Comparison of ENCODE assay signal across 16 cellular contexts in genomic region chr15:56739964-56740640, GRCh38. TPM values are rescaled to one million over a fixed set of nuclear protein-coding genes. Genes with fewer than 3 reads are reported as not detected.
A peak's percentile ranks its signal among the peaks of the same experiment; 100 is the strongest.
DNase-seq lines count a peak whose midpoint lies in the region; ATAC-seq and TF ChIP-seq lines count a peak whose summit lies in the region.
"Had no signal": no experiment of that assay in that cellular context is flagged by ENCODE, and none has a peak within 500 bp of the region (broad histone marks: within the 10 kb centered on the region; RNA-seq: fewer than 3 reads in every experiment).

No MANE protein-coding gene starts in this region.

- no peaks in the 10 kb centered on the region for H3K27me3 Mint-ChIP-seq in GM23338 (ENCODE audit: insufficient read depth, low read depth, poor library complexity)
- H3K27me3 Mint-ChIP-seq in endodermal cell (ENCODE audit: insufficient read depth) = no peaks in the 10 kb centered on the region

- H3K4me1 Mint-ChIP-seq in GM23338 = peaks cover 3% of the 10 kb centered on the region; the same call in 2 of the 3 replicates
- H3K4me1 Mint-ChIP-seq in endodermal cell = peaks cover 4% of the 10 kb centered on the region

- H3K4me3 Mint-ChIP-seq in GM23338 (peak overlapping the region; percentile 48; the same call in 2 of the 3 replicates), endodermal cell (no peak overlapping the region)

- DNase-seq in AG09309 (ENCODE audit: low read depth) = no peak
- peak; percentile 83 for DNase-seq in GM23338 (ENCODE audit: low spot score)
- peak; percentile 59 for DNase-seq in endodermal cell
- no peak for DNase-seq in NCI-H2029 treated with DMSO at 0.1 percent for 48 hours (lab: John Stamatoyannopoulos, UW)
- DNase-seq in cerebellar nuclear complex (lab: John Stamatoyannopoulos, UW) = no peak
- no peak for DNase-seq in HuH-7.5 (ENCODE audit: low spot score)
- DNase-seq: activated CD8-positive, alpha-beta memory T cell treated with anti-CD3 and anti-CD28 coated beads, Interleukin-2, amount 50 U/mL, for 48 hours; anterior cingulate cortex; GM23248; left colon; posterior cingulate gyrus; stimulated activated CD4-positive, alpha-beta T cell treated with anti-CD3 and anti-CD28 coated beads, Interleukin-4, amount 100 ng/mL, for 4 hours; substantia nigra had no signal

- no peaks in the 10 kb centered on the region for H3K27me3 ChIP-seq in GM23338 (ENCODE audit: insufficient read depth)
- H3K27me3 ChIP-seq in OCI-LY1 (ENCODE audit: insufficient read depth, low read length) = no peaks in the 10 kb centered on the region
- no peaks in the 10 kb centered on the region for H3K27me3 ChIP-seq in endodermal cell (ENCODE audit: control insufficient read depth, insufficient read depth, low read length, poor library complexity, severe bottlenecking)

- H4K20me1 ChIP-seq in GM23338 (replicated peaks; ENCODE audit: insufficient read depth) (no peaks in the 10 kb centered on the region), OCI-LY1 (ENCODE audit: insufficient read depth, low read length) (no peaks in the 10 kb centered on the region)

- H3K9me2 ChIP-seq in GM23338 (ENCODE audit: insufficient read depth) (peaks cover 5% of the 10 kb centered on the region; the same call in 1 of the 2 replicates), OCI-LY1 (ENCODE audit: low read depth, low read length) (no peaks in the 10 kb centered on the region)

- H2AFZ ChIP-seq in GM23338 (peak overlapping the region; percentile 7; the same call in 1 of the 2 replicates), OCI-LY1 (ENCODE audit: low read length) (no peak overlapping the region)
- H2AFZ ChIP-seq: GM23248 had no signal

- H3K27ac Mint-ChIP-seq in GM23338 (no peak overlapping the region), endodermal cell (no peak overlapping the region)

- H3K27ac ChIP-seq in GM23338 (ENCODE audit: low read depth) (0 out of 2 replicates have a peak overlapping the region, but pooled peaks have one; percentile 11), OCI-LY1 (ENCODE audit: low read depth, low read length, poor library complexity, severe bottlenecking) (no peak overlapping the region), endodermal cell (ENCODE audit: low read depth, low read length) (no peak overlapping the region)
- H3K27ac ChIP-seq: GM23248 had no signal

- H3K4me2 ChIP-seq in GM23338 (peak overlapping the region; percentile 62; the same call in 1 of the 2 replicates), OCI-LY1 (ENCODE audit: low read length) (no peak overlapping the region)

- H3K36me3 ChIP-seq in GM23338 (ENCODE audit: insufficient read depth) = no peaks in the 10 kb centered on the region
- H3K36me3 ChIP-seq in OCI-LY1 (ENCODE audit: insufficient read depth, low read length) = no peaks in the 10 kb centered on the region
- no peaks in the 10 kb centered on the region for H3K36me3 ChIP-seq in endodermal cell (ENCODE audit: control insufficient read depth, insufficient read depth, low read length)

- H3K9me3 ChIP-seq in OCI-LY1 (ENCODE audit: low read length) (0 out of 2 replicates have a peak, but pooled peaks cover 4% of the 10 kb centered on the region), endodermal cell (ENCODE audit: control insufficient read depth, low read length) (peaks cover 8% of the 10 kb centered on the region)
- H3K9me3 ChIP-seq: Caco-2 had no signal

- H3K9ac ChIP-seq in OCI-LY1 (ENCODE audit: low read length) = no peak overlapping the region
- no peak overlapping the region for H3K9ac ChIP-seq in endodermal cell (ENCODE audit: extremely low read depth, low read length, poor library complexity, severe bottlenecking)
- H3K9ac ChIP-seq: GM23248 had no signal

- no peak overlapping the region for H3K4me3 ChIP-seq in AG09309 (ENCODE audit: control insufficient read depth, low read depth, low read length)
- H3K4me3 ChIP-seq in GM23338 = no peak overlapping the region
- H3K4me3 ChIP-seq in OCI-LY1 (ENCODE audit: low read depth, low read length, poor library complexity, severe bottlenecking) = no peak overlapping the region
- H3K4me3 ChIP-seq in endodermal cell (ENCODE audit: low read length) = no peak overlapping the region
- H3K4me3 ChIP-seq: GM23248 had no signal

- H3K36me3 Mint-ChIP-seq in GM23338 (ENCODE audit: low read depth) (peaks cover 3% of the 10 kb centered on the region; the same call in 2 of the 3 replicates), endodermal cell (ENCODE audit: low read depth) (no peaks in the 10 kb centered on the region)

- peak; percentile 79 for ATAC-seq in GM23338
- ATAC-seq in HG03432 (IDR thresholded peaks at IDR 0.05; ENCODE audit: unreplicated experiment) = no peak
- ATAC-seq: left colon had no signal

- H3F3A ChIP-seq in GM23338 (replicated peaks; ENCODE audit: low read depth) (no peaks in the 10 kb centered on the region), OCI-LY1 (ENCODE audit: insufficient read depth, low read length) (no peaks in the 10 kb centered on the region)

- TF ChIP-seq CTCF in AG09309 (IDR thresholded peaks at IDR 0.05; ENCODE audit: control insufficient read depth, insufficient read depth, low read depth, low read length, missing control alignments) = peak; percentile 24
- TF ChIP-seq CTCF in GM23338 (conservative IDR thresholded peaks at IDR 0.05; ENCODE audit: low read depth in 2 of 2) = peak; percentile 68 to 76
- TF ChIP-seq CTCF in OCI-LY1 (IDR thresholded peaks at IDR 0.05; ENCODE audit: low read length) = peak; percentile 37; the same call in 1 of the 2 replicates
- TF ChIP-seq CTCF in endodermal cell (conservative IDR thresholded peaks at IDR 0.05) = peak; percentile 64

- H3K4me1 ChIP-seq in GM23338 (ENCODE audit: insufficient read depth) (peaks cover 24% of the 10 kb centered on the region), OCI-LY1 (ENCODE audit: insufficient read depth, low read length, severe bottlenecking) (no peaks in the 10 kb centered on the region), endodermal cell (ENCODE audit: control insufficient read depth, insufficient read depth, low read length) (no peaks in the 10 kb centered on the region)

- peaks cover 2% of the 10 kb centered on the region for H3K9me3 Mint-ChIP-seq in GM23338
- H3K9me3 Mint-ChIP-seq in endodermal cell = peaks cover 7% of the 10 kb centered on the region

- H3K79me2 ChIP-seq in GM23338 (replicated peaks; ENCODE audit: insufficient read depth) (no peaks in the 10 kb centered on the region), OCI-LY1 (ENCODE audit: insufficient read depth, low read length) (no peaks in the 10 kb centered on the region)

TF ChIP-seq in GM23338, 12 proteins besides CTCF, POLR2A, EP300 and RAD21:
- TF ChIP-seq CREB1 (CRISPR knock-in tag; IDR thresholded peaks at IDR 0.05; ENCODE audit: low read depth) (no peak), NANOG (IDR thresholded peaks at IDR 0.05; ENCODE audit: borderline replicate concordance) (no peak)
TF ChIP-seq in GM23338: peak in this region for 0.

RNA-seq across cellular contexts. Expression of gene ZNF280D, which starts 6.8 kb away (rescaled TPM):
- total RNA-seq in GM23338 (2014; rRNA removed; shearing (Covaris generic)) = 32.5 and 34.1 TPM in 2 replicates
- polyA plus RNA-seq in GM23338 (2016; fragmentation: Nextera tagmentation; extraction: Ambion mirVana) = 23.3 and 27.5 TPM in 2 replicates
- 10 to 100 TPM; 22.0 to 35.1 TPM for total RNA-seq in endodermal cell
- polyA plus RNA-seq in endodermal cell (2013, experiment 1 of 2) = 13.9 TPM
- 17.1 TPM for polyA plus RNA-seq in endodermal cell (2013, experiment 2 of 2)

Comparison
In these comparisons a context has a peak if more than half of its experiments do, and no peak if none do; other contexts are left out.
1. DNase-seq: peak in GM23338 (single experiment) and endodermal cell (single experiment); none in AG09309 (single experiment), NCI-H2029 treated with DMSO at 0.1 percent for 48 hours (single experiment), cerebellar nuclear complex (0 of 2) and HuH-7.5 (single experiment).
2. Peak in every context shown above with its lines, with median percentiles within 50 percentile points of each other: CTCF ChIP-seq.